11 cellular contexts compared by ENCODE assay signal in the genomic region with DNA sequence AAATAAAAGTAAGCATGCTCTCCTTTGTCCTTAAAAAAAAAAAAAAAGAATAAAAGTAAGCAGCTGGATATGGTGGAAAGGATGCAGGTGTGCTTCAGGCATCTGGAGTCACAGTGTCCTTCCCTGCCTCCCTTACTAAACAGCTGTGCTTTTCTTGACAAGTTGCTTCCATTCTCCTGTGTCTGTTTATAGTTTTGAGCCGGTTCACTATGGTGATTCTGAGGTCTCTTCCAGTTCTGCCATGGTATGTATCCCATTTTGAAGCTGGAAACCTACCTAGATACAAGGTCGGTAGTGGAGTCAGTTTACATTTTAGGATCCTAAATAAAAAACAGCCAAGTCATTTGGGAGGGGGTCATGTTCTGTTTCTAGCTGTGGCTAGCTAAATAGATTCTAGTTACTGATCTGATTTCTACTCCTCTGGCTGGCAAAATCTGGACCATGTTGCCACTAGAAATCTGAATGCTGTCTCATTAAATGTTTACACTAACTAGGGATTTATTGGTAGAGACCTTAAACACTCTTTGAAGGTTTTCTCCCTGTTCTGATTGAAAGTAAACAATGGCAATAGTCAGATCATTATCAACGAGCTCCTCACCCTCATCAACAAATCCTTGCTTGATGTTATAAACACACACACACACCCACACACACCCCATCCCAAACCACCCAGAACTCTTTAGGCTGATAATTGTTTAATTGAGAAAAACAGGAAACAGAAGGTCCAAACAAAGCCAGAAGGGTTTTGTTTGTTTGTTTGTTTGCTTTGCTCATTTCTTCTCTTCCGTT. TPM values are rescaled to one million over a fixed set of nuclear protein-coding genes. Genes with fewer than 3 reads are reported as not detected.
DNase-seq lines count a peak whose midpoint lies in the region; ATAC-seq, FAIRE-seq and TF ChIP-seq lines count a peak whose summit lies in the region.
"Had no signal": no experiment of that assay in that cellular context is flagged by ENCODE, and none has a peak within 500 bp of the region (broad histone marks: within the 10 kb centered on the region; RNA-seq: fewer than 3 reads in every experiment).

No MANE protein-coding gene starts in this region.

- CTCF ChIA-PET in endothelial cell of umbilical vein (lab: Charles Lee), result interaction anchor here (1.2 to 1.5 kb wide), 3 partner anchors 80 to 158 kb away, joined by 3 to 5 read pairs (median 3); no protein-coding TSS in a partner anchor

- H3K27me3 ChIP-seq in RWPE2 (ENCODE audit: insufficient read depth, poor library complexity, severe bottlenecking), result no peaks in the 10 kb centered on the region
- H3K27me3 ChIP-seq in endothelial cell of umbilical vein (ENCODE audit: control insufficient read depth in 2 of 2, insufficient read depth in 2 of 2, low read length in 2 of 2), result no peaks in the 10 kb centered on the region
- no peaks in the 10 kb centered on the region for H3K27me3 ChIP-seq in psoas muscle (ENCODE audit: insufficient read depth in 3 of 3, low read length in 2 of 3)

- dilution Hi-C loops in endothelial cell of umbilical vein (cut with MboI; ENCODE audit: extremely low pct_ligation_motif_present, low sequenced_read_pairs), result no loop called here

- TF ChIP-seq POLR2A in endothelial cell of umbilical vein (IDR thresholded peaks at IDR 0.05; ENCODE audit: low read depth, low read length) (no peak), erythroblast (IDR thresholded peaks at IDR 0.05; ENCODE audit: low read length) (no peak)

- H3K79me2 ChIP-seq in endothelial cell of umbilical vein (ENCODE audit: control insufficient read depth, insufficient read depth, low read length), result no peaks in the 10 kb centered on the region

- no peak for ATAC-seq in RWPE2 (ENCODE audit: low read depth)
- ATAC-seq in psoas muscle, result no peak
- no peak for ATAC-seq in HG02884 (IDR thresholded peaks at IDR 0.05; ENCODE audit: unreplicated experiment)
- ATAC-seq in GM18867 (IDR thresholded peaks at IDR 0.05; ENCODE audit: unreplicated experiment), result no peak

- WGBS in psoas muscle, 3 donors, result 25 to 32% (median 29%) methylated on average over 4 of the region's 4 CpGs

- POLR2A ChIA-PET in endothelial cell of umbilical vein (lab: Charles Lee), result no interaction called here

- no peaks in the 10 kb centered on the region for H3K36me3 ChIP-seq in RWPE2 (ENCODE audit: low read depth)
- H3K36me3 ChIP-seq in endothelial cell of umbilical vein (ENCODE audit: control insufficient read depth in 2 of 2, extremely low read depth in 1 of 2, insufficient read depth in 2 of 2, low read length in 2 of 2), result peaks cover 0 to 5% of the 10 kb centered on the region in 2 experiments
- H3K36me3 ChIP-seq in psoas muscle (ENCODE audit: insufficient read depth in 1 of 2, low read depth in 1 of 2), result peaks cover 0 to 3% of the 10 kb centered on the region in 2 donors

- H4K20me1 ChIP-seq in endothelial cell of umbilical vein (replicated peaks; ENCODE audit: control insufficient read depth, extremely low read depth, insufficient read depth, low read length), result no peaks in the 10 kb centered on the region

- H2AFZ ChIP-seq in endothelial cell of umbilical vein (ENCODE audit: low read depth, low read length), result no peak overlapping the region

- no peaks in the 10 kb centered on the region for H3K9me1 ChIP-seq in endothelial cell of umbilical vein (replicated peaks; ENCODE audit: control insufficient read depth, extremely low read depth, insufficient read depth, low read length)

- no peak overlapping the region for H3K4me3 ChIP-seq in RWPE2 (ENCODE audit: severe bottlenecking)
- H3K4me3 ChIP-seq in endothelial cell of umbilical vein (replicated peaks in 1 of 3; ENCODE audit: insufficient read depth in 1 of 3, low read depth in 1 of 3, low read length in 3 of 3), result no peak overlapping the region
- no peak overlapping the region for H3K4me3 ChIP-seq in psoas muscle
- H3K4me3 ChIP-seq: lung had no signal

- peaks cover 27% of the 10 kb centered on the region for H3K4me1 ChIP-seq in RWPE2 (ENCODE audit: insufficient read depth, poor library complexity, severe bottlenecking)
- H3K4me1 ChIP-seq in endothelial cell of umbilical vein (ENCODE audit: control insufficient read depth, extremely low read depth, insufficient read depth, low read length), result peaks cover 34% of the 10 kb centered on the region
- peaks cover 14% of the 10 kb centered on the region for H3K4me1 ChIP-seq in psoas muscle

- H3K27ac ChIP-seq in RWPE2 (ENCODE audit: poor library complexity, severe bottlenecking), result peak overlapping the region; percentile 88
- H3K27ac ChIP-seq in endothelial cell of umbilical vein (ENCODE audit: insufficient read depth, low read depth, low read length), result no peak overlapping the region
- peak overlapping the region; percentile 46 for H3K27ac ChIP-seq in psoas muscle

- intact Hi-C loops in endothelial cell of umbilical vein (cut with micrococcal nuclease) (no loop called here), psoas muscle (cut with DNase I) (no loop called here)

- no peak overlapping the region for H3K4me2 ChIP-seq in endothelial cell of umbilical vein (ENCODE audit: insufficient read depth, low read length)

- no TSS peak for BruUV-seq in endothelial cell of umbilical vein (replicated peaks; lab: Mats Ljungman, UMichigan)

- FAIRE-seq in GM19239 (lab: Jason Lieb, UNC) (peak; percentile 68), endothelial cell of umbilical vein (lab: Jason Lieb, UNC) (peak; percentile 26)

- H3K9me3 ChIP-seq in RWPE2 (ENCODE audit: severe bottlenecking) (no peaks in the 10 kb centered on the region), endothelial cell of umbilical vein (replicated peaks; ENCODE audit: control insufficient read depth, insufficient read depth, low read length) (no peaks in the 10 kb centered on the region), psoas muscle (no peaks in the 10 kb centered on the region)

- no peak overlapping the region for H3K9ac ChIP-seq in endothelial cell of umbilical vein (replicated peaks; ENCODE audit: extremely low read depth, insufficient read depth, low read length)

- TF ChIP-seq CTCF in RWPE2 (IDR thresholded peaks at IDR 0.05; ENCODE audit: poor library complexity, severe bottlenecking) (no peak), endothelial cell of umbilical vein (IDR thresholded peaks at IDR 0.05; ENCODE audit: extremely low read depth in 1 of 2, insufficient read depth in 1 of 2, low read depth in 1 of 2, low read length in 2 of 2) (no peak), psoas muscle (IDR thresholded peaks at IDR 0.05) (no peak)

- DNase-seq in GM19239 (ENCODE audit: insufficient read length, low spot score) (no peak), RWPE2 (ENCODE audit: low spot score) (no peak), endothelial cell of umbilical vein (ENCODE audit: low read depth, low spot score) (peak; percentile 68), psoas muscle (no peak), erythroblast (lab: John Stamatoyannopoulos, UW) (no peak), ACHN (no peak)
- DNase-seq: HFFc6, substantia nigra had no signal

- in situ Hi-C loops in ACHN (cut with HindIII; ENCODE audit: low pct_ligation_motif_present, low pct_unique_long_range_greater_than_20kb, low sequenced_read_pairs), result no loop called here

TF ChIP-seq in endothelial cell of umbilical vein, 7 proteins besides CTCF, POLR2A, EP300 and RAD21:
- TF ChIP-seq GATA2 (IDR thresholded peaks at IDR 0.05; ENCODE audit: insufficient read depth, insufficient read length, low read depth, low read length) (no peak), POLR2AphosphoS5 (IDR thresholded peaks at IDR 0.05; ENCODE audit: insufficient read depth, low read depth, low read length) (no peak)

RNA-seq across cellular contexts. Expression of gene TNFSF10, which starts 7.9 kb away (rescaled TPM):
- total RNA-seq in endothelial cell of umbilical vein (18.5 and 31.2 TPM in 2 replicates), psoas muscle (10 to 100 TPM in 2 of 4 donors, 1 to 10 TPM in 2; 5.5 to 18.6 (median 9.2) TPM)
- polyA plus RNA-seq in endothelial cell of umbilical vein (35.6 and 55.0 TPM in 2 replicates), psoas muscle (10 to 100 TPM in 2 of 3 donors, 1 to 10 TPM in 1; 9.8 to 17.6 (median 10.3) TPM)
- polyA plus RNA-seq in endothelial cell of umbilical vein (2011; cell fraction: cytosol; rRNA removed), result 41.6 and 43.6 TPM in 2 replicates
- polyA plus RNA-seq in endothelial cell of umbilical vein (2011; cell fraction: nucleus; rRNA removed), result 20.3 and 25.2 TPM in 2 replicates
- polyA plus RNA-seq in endothelial cell of umbilical vein (2012), result 18.1 and 23.7 TPM in 2 replicates
- 82.8 and 95.4 TPM in 2 replicates for polyA minus RNA-seq in endothelial cell of umbilical vein
- polyA minus RNA-seq in endothelial cell of umbilical vein (2011; cell fraction: cytosol; rRNA and poly(A)+ RNA removed), result not detected
- polyA minus RNA-seq in endothelial cell of umbilical vein (2011; cell fraction: nucleus; rRNA and poly(A)+ RNA removed), result 40.0 and 41.3 TPM in 2 replicates
